In the genomic region with DNA sequence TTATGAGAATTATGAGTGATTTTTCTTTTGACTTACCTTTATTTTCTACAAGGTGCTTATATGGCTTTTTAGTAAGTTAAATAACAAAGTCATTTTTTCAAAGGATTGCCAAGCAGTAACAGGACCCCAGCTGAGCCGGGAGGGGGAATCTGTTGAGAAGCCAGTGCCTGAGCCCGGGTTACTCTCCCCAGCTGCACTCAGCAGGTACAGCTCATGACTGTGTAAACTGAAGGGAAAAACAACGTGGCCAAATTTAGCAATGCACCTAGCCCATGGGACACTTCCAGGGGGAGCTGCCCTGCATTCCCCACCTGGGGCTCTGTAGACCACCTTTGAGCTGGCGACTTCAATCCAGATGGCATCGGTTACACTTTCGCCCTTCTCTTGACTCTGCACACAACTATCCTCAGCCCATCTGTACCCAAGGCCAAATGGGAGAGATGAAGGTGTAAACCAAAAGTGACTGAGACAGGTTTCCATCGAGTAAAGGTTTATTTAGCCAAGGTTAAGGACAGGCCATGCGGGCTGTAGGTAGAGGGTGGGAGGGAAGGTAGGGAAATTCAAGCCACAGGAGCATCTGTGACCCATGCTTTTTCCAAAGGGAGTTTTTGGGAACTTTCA, we compare ENCODE assay signal across 23 cellular contexts. TPM values are rescaled to one million over a fixed set of nuclear protein-coding genes. Genes with fewer than 3 reads are reported as not detected.
"Had no signal": no experiment of that assay in that cellular context is flagged by ENCODE, and none has a peak within 500 bp of the region (broad histone marks: within the 10 kb centered on the region; RNA-seq: fewer than 3 reads in every experiment).

No MANE protein-coding gene starts in this region.

- H3K4me1 ChIP-seq: esophagus muscularis mucosa, lower lobe of right lung, sigmoid colon, testis had no signal

- H3K27me3 ChIP-seq: sigmoid colon, testis had no signal

- H3K27ac ChIP-seq: coronary artery, esophagus muscularis mucosa, lower lobe of right lung, sigmoid colon, stomach, testis had no signal

- DNase-seq: activated CD4-positive, alpha-beta T cell treated with anti-CD3 and anti-CD28 coated beads, Interleukin-2, amount 10 ng/mL, durations not matched to agents 24 days and 14 days; activated CD4-positive, CD25-positive, alpha-beta regulatory T cell; activated CD8-positive, alpha-beta memory T cell treated with anti-CD3 and anti-CD28 coated beads, Interleukin-2, amount 50 U/mL, for 4 hours; activated CD8-positive, alpha-beta T cell treated with anti-CD3 and anti-CD28 coated beads, Interleukin-2, amount 10 ng/mL, durations not matched to agents 7 days and 5 days; activated gamma-delta T cell treated with Interleukin-2 at 50 U/mL for 16 hours; activated T-cell treated with anti-CD3 and anti-CD28 coated beads, Interleukin-2, amount 50 U/mL, for 48 hours; amniotic stem cell; central memory CD4-positive, alpha-beta T cell; hippocampal formation; left cardiac atrium; lower lobe of right lung; midbrain; sigmoid colon; stimulated activated CD4-positive, alpha-beta T cell treated with anti-CD3 and anti-CD28 coated beads, Interleukin-2, amount 100 ng/mL, for 24 hours; stomach; testis had no signal

- H3K4me3 ChIP-seq: coronary artery, esophagus muscularis mucosa, lower lobe of right lung, sigmoid colon, stomach, testis had no signal

- H3K36me3 ChIP-seq: esophagus muscularis mucosa, lower lobe of right lung, sigmoid colon, stomach had no signal

- H3K9me3 ChIP-seq: lower lobe of right lung, stomach, testis had no signal

RNA-seq across cellular contexts. Expression of a gene that starts 18.2 kb away (rescaled TPM):
- total RNA-seq: activated CD4-positive, alpha-beta T cell treated with anti-CD3 and anti-CD28 coated beads, Interleukin-2, amount 10 ng/mL, durations not matched to agents 24 days and 14 days; activated CD8-positive, alpha-beta T cell treated with anti-CD3 and anti-CD28 coated beads, Interleukin-2, amount 10 ng/mL, durations not matched to agents 7 days and 5 days; myocyte; osteoblast; sigmoid colon; urinary bladder had no signal

RNA-seq across cellular contexts. Expression of a gene that starts 56.0 kb away (rescaled TPM):
- total RNA-seq: activated CD4-positive, alpha-beta T cell treated with anti-CD3 and anti-CD28 coated beads, Interleukin-2, amount 10 ng/mL, durations not matched to agents 24 days and 14 days; activated CD8-positive, alpha-beta T cell treated with anti-CD3 and anti-CD28 coated beads, Interleukin-2, amount 10 ng/mL, durations not matched to agents 7 days and 5 days; esophagus muscularis mucosa; glomerular endothelial cell; lower lobe of right lung; myocyte; neural crest cell; osteoblast; sigmoid colon; stomach; urinary bladder had no signal
